ENCODE assay signal across 9 cellular contexts in genomic region chr2:134739879-134740301, GRCh38. TPM values are rescaled to one million over a fixed set of nuclear protein-coding genes. Genes with fewer than 3 reads are reported as not detected.
DNase-seq lines count a peak whose midpoint lies in the region; ATAC-seq, FAIRE-seq and TF ChIP-seq lines count a peak whose summit lies in the region.
"Had no signal": no experiment of that assay in that cellular context is flagged by ENCODE, and none has a peak within 500 bp of the region (broad histone marks: within the 10 kb centered on the region; RNA-seq: fewer than 3 reads in every experiment).

No MANE protein-coding gene starts in this region.

- CTCF ChIA-PET in activated CD4-positive, alpha-beta memory T cell treated with anti-CD3 and anti-CD28 coated beads, Interleukin-2, amount 10 ng/mL, durations not matched to agents 7 days and 5 days (lab: Charles Lee) = no interaction called here

- H3K4me3 ChIP-seq in kidney (ENCODE audit: low read length in 2 of 2) (no peak overlapping the region), GM23338 (no peak overlapping the region)

- H3K27ac ChIP-seq in kidney (ENCODE audit: low read depth in 2 of 2, low read length in 2 of 2) (no peak overlapping the region), GM23338 (ENCODE audit: low read depth) (no peak overlapping the region)
- H3K27ac ChIP-seq: parathyroid adenoma had no signal

- FAIRE-seq in kidney (lab: Jason Lieb, UNC) (no peak), frontal cortex (lab: Jason Lieb, UNC) (no peak)

- H3F3A ChIP-seq in GM23338 (replicated peaks; ENCODE audit: low read depth) = no peaks in the 10 kb centered on the region

- DNase-seq in NOMO-1 (lab: John Stamatoyannopoulos, UW; ENCODE audit: unreplicated experiment in 2 of 2) (peak; percentile 83 to 99), naive B cell (peak; percentile 85), kidney (no peak), GM23338 (ENCODE audit: low spot score) (no peak), frontal cortex (ENCODE audit: low spot score in 2 of 2) (no peak)
- DNase-seq in activated CD4-positive, alpha-beta memory T cell treated with anti-CD3 and anti-CD28 coated beads, Interleukin-2, amount 10 ng/mL, durations not matched to agents 7 days and 5 days = no peak

- no peaks in the 10 kb centered on the region for H4K20me1 ChIP-seq in GM23338 (replicated peaks; ENCODE audit: insufficient read depth)

- no peak overlapping the region for H2AFZ ChIP-seq in GM23338
- H2AFZ ChIP-seq: parathyroid adenoma had no signal

- no peaks in the 10 kb centered on the region for H3K9me2 ChIP-seq in GM23338 (ENCODE audit: insufficient read depth)

- H3K36me3 ChIP-seq in kidney (ENCODE audit: control insufficient read depth in 1 of 2, insufficient read depth in 2 of 2, low read length in 2 of 2) (no peaks in the 10 kb centered on the region), GM23338 (ENCODE audit: insufficient read depth) (no peaks in the 10 kb centered on the region)

- no peak for TF ChIP-seq CTCF in kidney (IDR thresholded peaks at IDR 0.05; ENCODE audit: borderline replicate concordance, extremely low read depth, insufficient read depth)
- no peak for TF ChIP-seq CTCF in GM23338 (conservative IDR thresholded peaks at IDR 0.05; ENCODE audit: low read depth in 2 of 2)

- no peak overlapping the region for H3K9ac ChIP-seq in kidney (ENCODE audit: low read length in 2 of 2)
- H3K9ac ChIP-seq: parathyroid adenoma had no signal

- H3K27me3 ChIP-seq in GM23338 (ENCODE audit: insufficient read depth) = no peaks in the 10 kb centered on the region

- peak overlapping the region; percentile 61 to 99 (median 96) for H3K27ac Mint-ChIP-seq in naive B cell
- no peak overlapping the region for H3K27ac Mint-ChIP-seq in activated CD4-positive, alpha-beta memory T cell treated with anti-CD3 and anti-CD28 coated beads, Interleukin-2, amount 10 ng/mL, durations not matched to agents 7 days and 5 days
- H3K27ac Mint-ChIP-seq in GM23338 = no peak overlapping the region

- H3K4me3 Mint-ChIP-seq in naive B cell (peak overlapping the region in 7 of 8 donors; percentile 22 to 85 (median 63)), GM23338 (no peak overlapping the region)
- H3K4me3 Mint-ChIP-seq in activated CD4-positive, alpha-beta memory T cell treated with anti-CD3 and anti-CD28 coated beads, Interleukin-2, amount 10 ng/mL, durations not matched to agents 7 days and 5 days = no peak overlapping the region

- POLR2A ChIA-PET in activated CD4-positive, alpha-beta memory T cell treated with anti-CD3 and anti-CD28 coated beads, Interleukin-2, amount 10 ng/mL, durations not matched to agents 7 days and 5 days (lab: Charles Lee) = no interaction called here

- H3K36me3 Mint-ChIP-seq in naive B cell (no peaks in the 10 kb centered on the region), GM23338 (ENCODE audit: low read depth) (no peaks in the 10 kb centered on the region)
- H3K36me3 Mint-ChIP-seq in activated CD4-positive, alpha-beta memory T cell treated with anti-CD3 and anti-CD28 coated beads, Interleukin-2, amount 10 ng/mL, durations not matched to agents 7 days and 5 days (ENCODE audit: low read depth) = no peaks in the 10 kb centered on the region

- no peaks in the 10 kb centered on the region for H3K79me2 ChIP-seq in GM23338 (replicated peaks; ENCODE audit: insufficient read depth)
- H3K79me2 ChIP-seq: parathyroid adenoma had no signal

- intact Hi-C loops in kidney (cut with DNase I) = no loop called here

- ATAC-seq in GM18867 (IDR thresholded peaks at IDR 0.05; ENCODE audit: unreplicated experiment) (peak; percentile 94), HG02759 (IDR thresholded peaks at IDR 0.05; ENCODE audit: unreplicated experiment) (peak; percentile 90), naive B cell (ENCODE audit: low read depth in 2 of 2) (peak; percentile 83 to 86), GM23338 (no peak)

- H3K9me3 Mint-ChIP-seq in naive B cell (peaks cover 0 to 1% (median 0%) of the 10 kb centered on the region in 7 donors), GM23338 (no peaks in the 10 kb centered on the region; the same call in 2 of the 3 replicates)
- no peaks in the 10 kb centered on the region for H3K9me3 Mint-ChIP-seq in activated CD4-positive, alpha-beta memory T cell treated with anti-CD3 and anti-CD28 coated beads, Interleukin-2, amount 10 ng/mL, durations not matched to agents 7 days and 5 days

- H3K4me2 ChIP-seq in GM23338 = no peak overlapping the region

- H3K4me1 Mint-ChIP-seq in naive B cell = peaks cover 65 to 67% (median 67%) of the 10 kb centered on the region in 3 donors
- peaks cover 2% of the 10 kb centered on the region for H3K4me1 Mint-ChIP-seq in activated CD4-positive, alpha-beta memory T cell treated with anti-CD3 and anti-CD28 coated beads, Interleukin-2, amount 10 ng/mL, durations not matched to agents 7 days and 5 days
- H3K4me1 Mint-ChIP-seq in GM23338 = no peaks in the 10 kb centered on the region

- H3K27me3 Mint-ChIP-seq in naive B cell (no peaks in the 10 kb centered on the region), GM23338 (ENCODE audit: insufficient read depth, low read depth, poor library complexity) (no peaks in the 10 kb centered on the region)
- peaks cover 11% of the 10 kb centered on the region for H3K27me3 Mint-ChIP-seq in activated CD4-positive, alpha-beta memory T cell treated with anti-CD3 and anti-CD28 coated beads, Interleukin-2, amount 10 ng/mL, durations not matched to agents 7 days and 5 days

- no peaks in the 10 kb centered on the region for H3K9me3 ChIP-seq in kidney (ENCODE audit: control insufficient read depth in 1 of 2, low read length in 2 of 2)

- H3K4me1 ChIP-seq in kidney (ENCODE audit: control insufficient read depth in 1 of 2, insufficient read depth in 1 of 2, low read depth in 1 of 2, low read length in 2 of 2) (no peaks in the 10 kb centered on the region), GM23338 (ENCODE audit: insufficient read depth) (no peaks in the 10 kb centered on the region)
- H3K4me1 ChIP-seq: parathyroid adenoma had no signal

TF ChIP-seq in GM23338, 12 proteins besides CTCF, POLR2A, EP300 and RAD21:
- TF ChIP-seq EZH2 (IDR thresholded peaks at IDR 0.05; ENCODE audit: low read depth, unreplicated experiment) (no peak), NANOG (IDR thresholded peaks at IDR 0.05; ENCODE audit: borderline replicate concordance) (no peak), CREB1 (CRISPR knock-in tag; IDR thresholded peaks at IDR 0.05; ENCODE audit: low read depth) (no peak), ZNF331 (CRISPR knock-in tag; IDR thresholded peaks at IDR 0.05; ENCODE audit: low read depth) (no peak), JUNB (IDR thresholded peaks at IDR 0.05; ENCODE audit: unreplicated experiment) (no peak), ETS1 (IDR thresholded peaks at IDR 0.05) (no peak)
TF ChIP-seq in GM23338: peak in this region for 0.

RNA-seq across cellular contexts. Expression of gene TMEM163, which starts 21.1 kb away (rescaled TPM):
- polyA plus RNA-seq in naive B cell (ENCODE audit: low read depth in 6 of 6) (1 to 10 TPM in 1 of 6 donors, under 1 TPM in 5; 0.33 to 1.0 (median 0.47) TPM), kidney (ENCODE audit: insufficient read depth, low read depth, low replicate concordance) (2.6 TPM), GM23338 (2016; fragmentation: Nextera tagmentation; extraction: Ambion mirVana) (1.3 and 1.8 TPM in 2 replicates)
- total RNA-seq in activated CD4-positive, alpha-beta memory T cell treated with anti-CD3 and anti-CD28 coated beads, Interleukin-2, amount 10 ng/mL, durations not matched to agents 7 days and 5 days = 1 to 10 TPM; 1.8 to 2.3 TPM
- total RNA-seq in kidney (5.9 TPM), frontal cortex (16.3 TPM)
- total RNA-seq in GM23338 (2014; rRNA removed; shearing (Covaris generic)) = 0.85 and 1.1 TPM in 2 replicates

Comparison
In these comparisons a context has a peak if more than half of its experiments do, and no peak if none do; other contexts are left out.
1. DNase-seq: peak in NOMO-1 (2 of 2) and naive B cell (single experiment); none in activated CD4-positive, alpha-beta memory T cell treated with anti-CD3 and anti-CD28 coated beads, Interleukin-2, amount 10 ng/mL, durations not matched to agents 7 days and 5 days (single experiment), kidney (single experiment), GM23338 (single experiment) and frontal cortex (0 of 2).
2. H3K27ac Mint-ChIP-seq: peak in naive B cell (6 of 6); none in activated CD4-positive, alpha-beta memory T cell treated with anti-CD3 and anti-CD28 coated beads, Interleukin-2, amount 10 ng/mL, durations not matched to agents 7 days and 5 days (single experiment) and GM23338 (single experiment).
3. H3K4me3 Mint-ChIP-seq: peak in naive B cell (7 of 8); none in activated CD4-positive, alpha-beta memory T cell treated with anti-CD3 and anti-CD28 coated beads, Interleukin-2, amount 10 ng/mL, durations not matched to agents 7 days and 5 days (single experiment) and GM23338 (single experiment).